8 cellular contexts compared by ENCODE assay signal in the genomic region with DNA sequence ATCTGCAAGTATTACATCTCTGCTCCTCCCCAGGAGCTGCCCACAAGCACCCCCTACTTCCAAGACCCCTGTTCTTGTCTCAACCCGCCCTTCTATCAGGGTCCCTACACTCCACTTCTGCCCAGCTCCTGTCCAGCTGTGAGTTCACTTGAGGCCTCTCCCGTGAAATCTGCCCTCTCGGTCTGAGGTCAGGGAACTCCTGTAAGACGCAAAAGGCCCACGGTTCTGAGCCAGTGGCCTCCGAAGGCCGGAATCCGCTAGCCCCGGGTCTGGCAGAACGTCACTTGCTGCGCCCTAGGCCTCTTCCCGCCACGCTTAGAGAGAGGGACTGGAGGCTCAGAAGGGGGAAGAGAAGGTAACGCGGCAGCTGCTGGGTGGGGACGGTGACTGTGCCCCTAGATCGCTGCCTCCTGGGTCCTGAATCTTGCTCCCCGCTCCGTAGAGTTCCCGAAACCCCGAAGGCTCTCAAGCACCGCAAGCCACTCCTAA. TPM values are rescaled to one million over a fixed set of nuclear protein-coding genes. Genes with fewer than 3 reads are reported as not detected.
DNase-seq lines count a peak whose midpoint lies in the region; ATAC-seq and TF ChIP-seq lines count a peak whose summit lies in the region.

No MANE protein-coding gene starts in this region.

- intact Hi-C loops in activated CD4-positive, alpha-beta T cell treated with anti-CD3 and anti-CD28 coated beads for 36 hours (cut with DNase I, micrococcal nuclease): loop anchor here in 1 of 2 experiments (2.0 kb wide), 1 partner anchor 531 kb away; no protein-coding TSS in a partner anchor
- intact Hi-C loops in posterior vena cava (cut with DNase I): loop anchor here (10.0 kb wide), 2 partner anchors 253 to 303 kb away; no protein-coding TSS in a partner anchor

- DNase-seq in activated CD4-positive, alpha-beta T cell treated with anti-CD3 and anti-CD28 coated beads for 36 hours: peak; percentile 5
- DNase-seq in activated CD4-positive, alpha-beta T cell treated with anti-CD3 and anti-CD28 coated beads for 4 hours: no peak
- no peak for DNase-seq in RWPE2 (ENCODE audit: low spot score)
- no peak for DNase-seq in fibroblast of villous mesenchyme (ENCODE audit: low read depth)
- DNase-seq in osteocyte (ENCODE audit: extremely low spot score, unreplicated experiment): no peak
- DNase-seq in posterior vena cava (ENCODE audit: low spot score): no peak

- CTCF ChIA-PET in activated CD4-positive, alpha-beta T cell treated with anti-CD3 and anti-CD28 coated beads for 36 hours (lab: Charles Lee): no interaction called here

- peaks cover 49% of the 10 kb centered on the region for H3K27me3 Mint-ChIP-seq in activated CD4-positive, alpha-beta T cell treated with anti-CD3 and anti-CD28 coated beads for 36 hours
- no peaks in the 10 kb centered on the region for H3K27me3 Mint-ChIP-seq in osteocyte (ENCODE audit: unreplicated experiment)

- TF ChIP-seq CTCF in RWPE2 (IDR thresholded peaks at IDR 0.05; ENCODE audit: poor library complexity, severe bottlenecking) (no peak), fibroblast of villous mesenchyme (IDR thresholded peaks at IDR 0.05; ENCODE audit: insufficient read depth, low read depth, low read length) (no peak), osteocyte (IDR thresholded peaks at IDR 0.05) (no peak)

- H3K9me3 Mint-ChIP-seq in activated CD4-positive, alpha-beta T cell treated with anti-CD3 and anti-CD28 coated beads for 36 hours (ENCODE audit: low read depth): no peaks in the 10 kb centered on the region
- no peaks in the 10 kb centered on the region for H3K9me3 Mint-ChIP-seq in osteocyte (ENCODE audit: unreplicated experiment)

- no peak overlapping the region for H3K27ac Mint-ChIP-seq in activated CD4-positive, alpha-beta T cell treated with anti-CD3 and anti-CD28 coated beads for 36 hours
- H3K27ac Mint-ChIP-seq in osteocyte (ENCODE audit: unreplicated experiment): peak overlapping the region; percentile 60

- H3K4me3 Mint-ChIP-seq in activated CD4-positive, alpha-beta T cell treated with anti-CD3 and anti-CD28 coated beads for 36 hours: peak overlapping the region; percentile 59
- peak overlapping the region; percentile 72 for H3K4me3 Mint-ChIP-seq in osteocyte (ENCODE audit: unreplicated experiment)

- no peak overlapping the region for H3K27ac ChIP-seq in RWPE2 (ENCODE audit: poor library complexity, severe bottlenecking)

- no peaks in the 10 kb centered on the region for H3K36me3 Mint-ChIP-seq in activated CD4-positive, alpha-beta T cell treated with anti-CD3 and anti-CD28 coated beads for 36 hours (ENCODE audit: low read depth)
- no peaks in the 10 kb centered on the region for H3K36me3 Mint-ChIP-seq in osteocyte (ENCODE audit: unreplicated experiment)

- no peaks in the 10 kb centered on the region for H3K36me3 ChIP-seq in RWPE2 (ENCODE audit: low read depth)

- peaks cover 9% of the 10 kb centered on the region for H3K4me1 ChIP-seq in RWPE2 (ENCODE audit: insufficient read depth, poor library complexity, severe bottlenecking)

- H3K4me1 Mint-ChIP-seq in activated CD4-positive, alpha-beta T cell treated with anti-CD3 and anti-CD28 coated beads for 36 hours: peaks cover 8% of the 10 kb centered on the region
- H3K4me1 Mint-ChIP-seq in osteocyte (ENCODE audit: unreplicated experiment): peaks cover 32% of the 10 kb centered on the region

- POLR2A ChIA-PET in activated CD4-positive, alpha-beta T cell treated with anti-CD3 and anti-CD28 coated beads for 36 hours (lab: Charles Lee): no interaction called here

- H3K4me3 ChIP-seq in RWPE2 (ENCODE audit: severe bottlenecking): peak overlapping the region; percentile 80
- H3K4me3 ChIP-seq in fibroblast of villous mesenchyme (ENCODE audit: low read depth, low read length): peak overlapping the region; percentile 65

- no peaks in the 10 kb centered on the region for H3K9me3 ChIP-seq in RWPE2 (ENCODE audit: severe bottlenecking)

- no peaks in the 10 kb centered on the region for H3K27me3 ChIP-seq in RWPE2 (ENCODE audit: insufficient read depth, poor library complexity, severe bottlenecking)

- no peak for ATAC-seq in activated CD4-positive, alpha-beta T cell treated with anti-CD3 and anti-CD28 coated beads for 36 hours
- no peak for ATAC-seq in RWPE2 (ENCODE audit: low read depth)
- ATAC-seq in HG03039 (IDR thresholded peaks at IDR 0.05; ENCODE audit: unreplicated experiment): no peak
- no peak for ATAC-seq in GM21528 (IDR thresholded peaks at IDR 0.05; ENCODE audit: low FRiP score, unreplicated experiment)

RNA-seq across cellular contexts. Expression of a gene that starts 0.9 kb away (rescaled TPM):
- under 1 TPM; 0.25 to 0.40 TPM for total RNA-seq in activated CD4-positive, alpha-beta T cell treated with anti-CD3 and anti-CD28 coated beads for 36 hours
- total RNA-seq in fibroblast of villous mesenchyme: 110 and 125 TPM in 2 replicates
- 347 and 357 TPM in 2 replicates for total RNA-seq in osteocyte
- total RNA-seq in posterior vena cava: 10 to 100 TPM; 61.4 to 89.2 TPM

RNA-seq across cellular contexts. Expression of a gene that starts 35.1 kb away (rescaled TPM):
- total RNA-seq in activated CD4-positive, alpha-beta T cell treated with anti-CD3 and anti-CD28 coated beads for 36 hours: not detected
- not detected in 2 replicates for total RNA-seq in fibroblast of villous mesenchyme
- total RNA-seq in osteocyte: not detected in 2 replicates
- total RNA-seq in posterior vena cava: not detected

Comparison
In these comparisons a context has a peak if more than half of its experiments do, and no peak if none do; other contexts are left out.
1. RNA of a gene that starts 0.9 kb away (total RNA-seq): 347 to 357 TPM in osteocyte, 110 to 125 TPM in fibroblast of villous mesenchyme and 61.4 to 89.2 TPM in posterior vena cava; 0.25 to 0.40 TPM in activated CD4-positive, alpha-beta T cell treated with anti-CD3 and anti-CD28 coated beads for 36 hours; every median in the first group is over 10 times any median in the second.